Comparison of ENCODE assay signal across 1 cellular context in genomic region chr7:85115862-85116261, GRCh38.
TF ChIP-seq lines count a peak whose summit lies in the region.

No MANE protein-coding gene starts in this region.

TF ChIP-seq in HCT116, 20 proteins besides CTCF, POLR2A, EP300 and RAD21 (continued from another document):
- TF ChIP-seq REST (IDR thresholded peaks at IDR 0.05; ENCODE audit: low read depth) (no peak), TCF7L2 (IDR thresholded peaks at IDR 0.05; ENCODE audit: borderline replicate concordance, extremely low read depth, insufficient read depth, insufficient read length) (no peak), SIN3A (IDR thresholded peaks at IDR 0.05; ENCODE audit: low read depth) (no peak), EGR1 (IDR thresholded peaks at IDR 0.05; ENCODE audit: low read depth) (no peak), CEBPB (IDR thresholded peaks at IDR 0.05; ENCODE audit: low read depth) (no peak)
